Comparison of ENCODE assay signal across 8 cellular contexts in the genomic region with DNA sequence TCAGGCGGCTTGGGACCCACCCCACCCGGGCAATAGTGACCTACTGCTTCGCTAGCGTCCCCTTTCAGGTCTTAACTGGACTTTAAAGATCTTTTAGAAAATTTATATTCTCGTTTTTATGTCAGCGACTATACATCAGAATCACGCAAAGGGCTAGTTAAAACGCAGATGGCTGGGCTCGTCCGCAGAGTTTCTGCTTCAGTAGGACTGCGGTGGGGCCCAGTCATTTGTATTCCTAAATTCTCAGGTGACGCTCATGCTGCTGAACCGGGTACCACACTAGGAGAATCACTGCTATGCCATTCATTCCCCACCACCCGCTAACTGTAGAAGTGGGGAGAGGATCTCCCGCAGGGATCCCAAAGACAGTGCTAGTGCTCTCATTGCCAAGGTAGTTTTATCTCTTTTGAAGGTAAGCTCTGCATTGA. TPM values are rescaled to one million over a fixed set of nuclear protein-coding genes. Genes with fewer than 3 reads are reported as not detected.
DNase-seq lines count a peak whose midpoint lies in the region; ATAC-seq and TF ChIP-seq lines count a peak whose summit lies in the region.

No MANE protein-coding gene starts in this region.

- TF ChIP-seq CTCF in tibial artery (IDR thresholded peaks at IDR 0.05): no peak

- DNase-seq in activated T-cell treated with anti-CD3 and anti-CD28 coated beads, Interleukin-2, amount 50 U/mL, for 72 hours: no peak
- no peak for DNase-seq in activated T-cell treated with anti-CD3 and anti-CD28 coated beads, Interleukin-2, amount 50 U/mL, for 1 hour
- DNase-seq in SJCRH30 (peak in 1 of 2 experiments; percentile 30), iPS-NIHi11 (ENCODE audit: low spot score) (peak; percentile 33), tibial artery (no peak), SK-N-DZ (ENCODE audit: low spot score) (no peak), sciatic nerve (ENCODE audit: low spot score) (no peak)
- no peak for DNase-seq in activated CD4-positive, alpha-beta T cell treated with anti-CD3 and anti-CD28 coated beads for 4 hours

- H3K4me3 Mint-ChIP-seq in activated T-cell treated with anti-CD3 and anti-CD28 coated beads, Interleukin-2, amount 50 U/mL, for 72 hours: peak overlapping the region; percentile 72 to 78

- H3K27me3 ChIP-seq in SJCRH30 (no peaks in the 10 kb centered on the region), tibial artery (peaks cover 5 to 64% of the 10 kb centered on the region in 2 donors)

- no peak overlapping the region for H3K27ac ChIP-seq in SJCRH30
- H3K27ac ChIP-seq in tibial artery: no peak overlapping the region

- H3K4me1 Mint-ChIP-seq in activated T-cell treated with anti-CD3 and anti-CD28 coated beads, Interleukin-2, amount 50 U/mL, for 72 hours (ENCODE audit: low read depth): peaks cover 22% of the 10 kb centered on the region

- H3K4me1 ChIP-seq in SJCRH30 (no peaks in the 10 kb centered on the region), tibial artery (peaks cover 0 to 20% (median 15%) of the 10 kb centered on the region in 4 donors)

- no peaks in the 10 kb centered on the region for H3K9me3 Mint-ChIP-seq in activated T-cell treated with anti-CD3 and anti-CD28 coated beads, Interleukin-2, amount 50 U/mL, for 72 hours

- H3K4me3 ChIP-seq in SJCRH30 (peak overlapping the region; percentile 70), tibial artery (peak overlapping the region; percentile 46 to 60)

- H3K36me3 ChIP-seq in SJCRH30 (no peaks in the 10 kb centered on the region), tibial artery (no peaks in the 10 kb centered on the region)

- H3K27me3 Mint-ChIP-seq in activated T-cell treated with anti-CD3 and anti-CD28 coated beads, Interleukin-2, amount 50 U/mL, for 72 hours (ENCODE audit: low read depth): peaks cover 50% of the 10 kb centered on the region

- ATAC-seq in activated T-cell treated with anti-CD3 and anti-CD28 coated beads, Interleukin-2, amount 50 U/mL, for 72 hours (replicated peaks in 1 of 2): peak in 1 of 2 donors; percentile 20
- ATAC-seq in sciatic nerve: no peak

- intact Hi-C loops in tibial artery (cut with DNase I; ENCODE audit: low total_unique reads) (no loop called here), sciatic nerve (cut with DNase I) (no loop called here)

- no peak overlapping the region for H3K27ac Mint-ChIP-seq in activated T-cell treated with anti-CD3 and anti-CD28 coated beads, Interleukin-2, amount 50 U/mL, for 72 hours

- peaks cover 2 to 4% of the 10 kb centered on the region in 2 donors for H3K36me3 Mint-ChIP-seq in activated T-cell treated with anti-CD3 and anti-CD28 coated beads, Interleukin-2, amount 50 U/mL, for 72 hours (ENCODE audit: insufficient read depth in 2 of 2)

- no peaks in the 10 kb centered on the region for H3K9me3 ChIP-seq in SJCRH30 (replicated peaks)
- H3K9me3 ChIP-seq in tibial artery: no peaks in the 10 kb centered on the region

RNA-seq across cellular contexts. Expression of a gene that starts 12.0 kb away (rescaled TPM):
- not detected for total RNA-seq in activated T-cell treated with anti-CD3 and anti-CD28 coated beads, Interleukin-2, amount 50 U/mL, for 72 hours
- total RNA-seq in SJCRH30 (2014; rRNA removed; shearing (Covaris generic)): 2.5 and 2.8 TPM in 2 replicates
- polyA plus RNA-seq in SK-N-DZ (2014; cell fraction: cytosol; rRNA removed): not detected in 2 replicates
- not detected in 2 replicates for polyA plus RNA-seq in SK-N-DZ (2014; cell fraction: nucleus; rRNA removed)
- total RNA-seq in sciatic nerve: not detected
